ENCODE assay signal across 13 cellular contexts in genomic region chr2:62725712-62726055, GRCh38.
"Had no signal": no experiment of that assay in that cellular context is flagged by ENCODE, and none has a peak within 500 bp of the region (broad histone marks: within the 10 kb centered on the region; RNA-seq: fewer than 3 reads in every experiment).

No MANE protein-coding gene starts in this region.

- H3K4me1 ChIP-seq: colonic mucosa, prostate gland had no signal

- DNase-seq: activated effector memory CD4-positive, alpha-beta T cell treated with Interleukin-2 at 50 U/mL for 16 hours; central memory CD4-positive, alpha-beta T cell; esophagus squamous epithelium; mesenchymal stem cell; tibial artery had no signal

- H3K4me3 Mint-ChIP-seq: activated naive CD4-positive, alpha-beta T cell treated with anti-CD3 and anti-CD28 coated beads, Interleukin-2, amount 50 U/mL, for 24 hours; activated T-cell treated with anti-CD3 and anti-CD28 coated beads, Interleukin-2, amount 50 U/mL, for 4 hours; natural killer cell treated with Interleukin-12 subunit alpha and Interleukin-12 subunit beta and Interleukin-15 and Interleukin-18, amount 100 ng/mL, for 72 hours had no signal

- H3K4me3 ChIP-seq: adrenal gland, body of pancreas, colonic mucosa, esophagus squamous epithelium, prostate gland, tibial artery had no signal

- H3K27me3 Mint-ChIP-seq: activated naive CD4-positive, alpha-beta T cell treated with anti-CD3 and anti-CD28 coated beads, Interleukin-2, amount 50 U/mL, for 24 hours; natural killer cell treated with Interleukin-12 subunit alpha and Interleukin-12 subunit beta and Interleukin-15 and Interleukin-18, amount 100 ng/mL, for 72 hours had no signal

- H3K27ac Mint-ChIP-seq: activated naive CD4-positive, alpha-beta T cell treated with anti-CD3 and anti-CD28 coated beads, Interleukin-2, amount 50 U/mL, for 24 hours; natural killer cell treated with Interleukin-12 subunit alpha and Interleukin-12 subunit beta and Interleukin-15 and Interleukin-18, amount 100 ng/mL, for 72 hours had no signal

- H3K9me3 ChIP-seq: adrenal gland, body of pancreas, colonic mucosa, prostate gland, tibial artery had no signal

- H3K36me3 ChIP-seq: adrenal gland, colonic mucosa, prostate gland, tibial artery had no signal

- H3K27me3 ChIP-seq: adrenal gland, body of pancreas, colonic mucosa, esophagus squamous epithelium, tibial artery had no signal

- H3K27ac ChIP-seq: adrenal gland, body of pancreas, colonic mucosa, esophagus squamous epithelium, prostate gland, tibial artery, VCaP had no signal
